11 cellular contexts compared by ENCODE assay signal in genomic region chr13:110416131-110416584, GRCh38.
A peak's percentile ranks its signal among the peaks of the same experiment; 100 is the strongest.
DNase-seq lines count a peak whose midpoint lies in the region; ATAC-seq and TF ChIP-seq lines count a peak whose summit lies in the region.
"Had no signal": no experiment of that assay in that cellular context is flagged by ENCODE, and none has a peak within 500 bp of the region (broad histone marks: within the 10 kb centered on the region; RNA-seq: fewer than 3 reads in every experiment).

No MANE protein-coding gene starts in this region.

- peak; percentile 22 for ATAC-seq in sciatic nerve
- no peak for ATAC-seq in GM19452 (IDR thresholded peaks at IDR 0.05; ENCODE audit: unreplicated experiment)
- ATAC-seq: naive thymus-derived CD8-positive, alpha-beta T cell had no signal

- no peaks in the 10 kb centered on the region for H3K9me3 Mint-ChIP-seq in activated naive CD8-positive, alpha-beta T cell treated with anti-CD3 and anti-CD28 coated beads for 36 hours
- H3K9me3 Mint-ChIP-seq: naive thymus-derived CD8-positive, alpha-beta T cell had no signal

- in situ Hi-C loops in brain microvascular endothelial cell (cut with HindIII; ENCODE audit: low pct_ligation_motif_present, low sequenced_read_pairs): no loop called here

- no peaks in the 10 kb centered on the region for H3K27me3 ChIP-seq in BJ (ENCODE audit: control insufficient read depth, insufficient read depth, low read length)
- H3K27me3 ChIP-seq in brain microvascular endothelial cell (replicated peaks): no peaks in the 10 kb centered on the region
- no peaks in the 10 kb centered on the region for H3K27me3 ChIP-seq in left ventricle myocardium inferior (ENCODE audit: low read depth)

- peaks cover 2% of the 10 kb centered on the region; the same call in 1 of the 2 replicates for H3K36me3 ChIP-seq in BJ (ENCODE audit: control insufficient read depth, insufficient read depth, low read length)
- H3K36me3 ChIP-seq in brain microvascular endothelial cell (replicated peaks): peaks cover 51% of the 10 kb centered on the region
- H3K36me3 ChIP-seq in left ventricle myocardium inferior: no peaks in the 10 kb centered on the region

- POLR2A ChIA-PET in BJ (lab: Charles Lee): interaction anchor here (1.0 kb wide), 1 partner anchor 104 kb away, joined by 3 read pairs; no protein-coding TSS in a partner anchor

- H3K9me3 ChIP-seq in left ventricle myocardium inferior (replicated peaks): no peaks in the 10 kb centered on the region

- no peak overlapping the region for H3K4me3 Mint-ChIP-seq in activated naive CD8-positive, alpha-beta T cell treated with anti-CD3 and anti-CD28 coated beads for 36 hours
- H3K4me3 Mint-ChIP-seq: naive thymus-derived CD8-positive, alpha-beta T cell had no signal

- H3K4me3 ChIP-seq in BJ (ENCODE audit: low read depth, low read length) (no peak overlapping the region), brain microvascular endothelial cell (ENCODE audit: low read depth, low read length) (no peak overlapping the region), left ventricle myocardium inferior (peak overlapping the region; percentile 43)

- peak; percentile 44 for DNase-seq in BJ (ENCODE audit: low read depth)
- no peak for DNase-seq in brain microvascular endothelial cell
- DNase-seq in left ventricle myocardium inferior: no peak
- DNase-seq in sciatic nerve (ENCODE audit: low spot score): no peak
- DNase-seq in activated T-cell treated with anti-CD3 and anti-CD28 coated beads for 4 hours: no peak
- no peak for DNase-seq in activated naive CD8-positive, alpha-beta T cell treated with anti-CD3 and anti-CD28 coated beads for 36 hours
- no peak for DNase-seq in posterior vena cava (ENCODE audit: low spot score)
- DNase-seq: activated CD4-positive, alpha-beta T cell treated with anti-CD3 and anti-CD28 coated beads for 4 hours; naive thymus-derived CD8-positive, alpha-beta T cell; NCI-H2227 treated with DMSO at 0.1 percent for 48 hours had no signal

- no peak for TF ChIP-seq CTCF in BJ (IDR thresholded peaks at IDR 0.05; ENCODE audit: insufficient read depth, low read depth, low read length)
- TF ChIP-seq CTCF in brain microvascular endothelial cell (IDR thresholded peaks at IDR 0.05; ENCODE audit: low read depth, low read length, missing control alignments): no peak
- no peak for TF ChIP-seq CTCF in left ventricle myocardium inferior (IDR thresholded peaks at IDR 0.05; ENCODE audit: borderline replicate concordance)

- CTCF ChIA-PET in BJ (lab: Yijun Ruan, JAX): no interaction called here

- peaks cover 95% of the 10 kb centered on the region for H3K4me1 ChIP-seq in left ventricle myocardium inferior

- no peaks in the 10 kb centered on the region for H3K36me3 Mint-ChIP-seq in activated naive CD8-positive, alpha-beta T cell treated with anti-CD3 and anti-CD28 coated beads for 36 hours
- H3K36me3 Mint-ChIP-seq: naive thymus-derived CD8-positive, alpha-beta T cell had no signal

- H3K4me1 Mint-ChIP-seq in activated naive CD8-positive, alpha-beta T cell treated with anti-CD3 and anti-CD28 coated beads for 36 hours: peaks cover 10% of the 10 kb centered on the region

- peaks cover 96% of the 10 kb centered on the region for H3K27me3 Mint-ChIP-seq in activated naive CD8-positive, alpha-beta T cell treated with anti-CD3 and anti-CD28 coated beads for 36 hours

- no peak overlapping the region for H3K27ac Mint-ChIP-seq in activated naive CD8-positive, alpha-beta T cell treated with anti-CD3 and anti-CD28 coated beads for 36 hours
- H3K27ac Mint-ChIP-seq: naive thymus-derived CD8-positive, alpha-beta T cell had no signal

- intact Hi-C loops in left ventricle myocardium inferior (cut with micrococcal nuclease): loop anchor here (10.0 kb wide), 1 partner anchor 111 kb away; the partner anchor contains the start of genes COL4A1 and COL4A2
- intact Hi-C loops in sciatic nerve (cut with DNase I): loop anchor here (10.0 kb wide), 1 partner anchor 191 kb away; no protein-coding TSS in a partner anchor
- intact Hi-C loops in posterior vena cava (cut with DNase I): loop anchor here (5.0 kb wide), 2 partner anchors 69 to 184 kb away; no protein-coding TSS in a partner anchor

- peak overlapping the region; percentile 98 for H3K27ac ChIP-seq in brain microvascular endothelial cell
- peak overlapping the region; percentile 88 for H3K27ac ChIP-seq in left ventricle myocardium inferior (replicated peaks)
